ENCODE assay signal across 18 cellular contexts in genomic region chr3:49790626-49791411, GRCh38. TPM values are rescaled to one million over a fixed set of nuclear protein-coding genes. Genes with fewer than 3 reads are reported as not detected.
DNase-seq lines count a peak whose midpoint lies in the region; ATAC-seq and TF ChIP-seq lines count a peak whose summit lies in the region.
"Had no signal": no experiment of that assay in that cellular context is flagged by ENCODE, and none has a peak within 500 bp of the region (broad histone marks: within the 10 kb centered on the region; RNA-seq: fewer than 3 reads in every experiment).

No MANE protein-coding gene starts in this region.

- H3K4me3 ChIP-seq in mesodermal cell (ENCODE audit: extremely low read depth, insufficient read depth, low read length, poor library complexity, severe bottlenecking), result no peak overlapping the region
- H3K4me3 ChIP-seq in vagina, result no peak overlapping the region
- no peak overlapping the region for H3K4me3 ChIP-seq in gastrocnemius medialis
- H3K4me3 ChIP-seq: breast epithelium, GM23248 had no signal

- 40 to 62% methylated on average over 2 to 3 of the region's 9 CpGs for WGBS in mesodermal cell (ENCODE audit: insufficient coverage in 2 of 2), 2 experiments

- intact Hi-C loops in vagina (cut with DNase I), result no loop called here
- intact Hi-C loops in gastrocnemius medialis (cut with DNase I; ENCODE audit: low total_unique reads), result no loop called here
- intact Hi-C loops in Right ventricle myocardium inferior (cut with DNase I), result no loop called here

- TF ChIP-seq CTCF in vagina (IDR thresholded peaks at IDR 0.05) (no peak), gastrocnemius medialis (IDR thresholded peaks at IDR 0.05 in 4 of 5, conservative IDR thresholded peaks at IDR 0.05 in 1 of 5) (no peak)

- no peak for TF ChIP-seq POLR2A in vagina (IDR thresholded peaks at IDR 0.05)
- no peak for TF ChIP-seq POLR2A in gastrocnemius medialis (IDR thresholded peaks at IDR 0.05)

- H3K4me1 ChIP-seq in mesodermal cell (ENCODE audit: control insufficient read depth, insufficient read depth, low read length, poor library complexity, severe bottlenecking), result peaks cover 18% of the 10 kb centered on the region
- peaks cover 8% of the 10 kb centered on the region for H3K4me1 ChIP-seq in vagina
- peaks cover 0 to 7% of the 10 kb centered on the region in 2 donors for H3K4me1 ChIP-seq in gastrocnemius medialis
- H3K4me1 ChIP-seq: breast epithelium had no signal

- ATAC-seq in gastrocnemius medialis, result no peak
- ATAC-seq in Right ventricle myocardium inferior, result no peak

- H3K36me3 ChIP-seq in mesodermal cell (ENCODE audit: control insufficient read depth, insufficient read depth, low read length), result no peaks in the 10 kb centered on the region
- no peaks in the 10 kb centered on the region for H3K36me3 ChIP-seq in vagina
- H3K36me3 ChIP-seq in gastrocnemius medialis, result no peaks in the 10 kb centered on the region
- H3K36me3 ChIP-seq: breast epithelium, neutrophil had no signal

- no peaks in the 10 kb centered on the region for H3K27me3 ChIP-seq in vagina
- no peaks in the 10 kb centered on the region for H3K27me3 ChIP-seq in gastrocnemius medialis
- H3K27me3 ChIP-seq: breast epithelium had no signal

- H3K9me3 ChIP-seq in mesodermal cell (ENCODE audit: control insufficient read depth, low read length), result no peaks in the 10 kb centered on the region
- H3K9me3 ChIP-seq in vagina, result no peaks in the 10 kb centered on the region
- H3K9me3 ChIP-seq in gastrocnemius medialis, result no peaks in the 10 kb centered on the region
- H3K9me3 ChIP-seq: breast epithelium, neutrophil had no signal

- DNase-seq in 8988T (peak; percentile 19), ELF-1 (ENCODE audit: low read depth, low spot score) (peak; percentile 58), amniotic epithelial cell (ENCODE audit: low read depth) (peak; percentile 66), vagina (ENCODE audit: extremely low spot score in 2 of 2) (no peak), gastrocnemius medialis (no peak), Right ventricle myocardium inferior (ENCODE audit: missing footprints) (no peak)
- DNase-seq in activated CD4-positive, alpha-beta T cell treated with anti-CD3 and anti-CD28 coated beads, Interleukin-2, amount 50 U/mL, for 48 hours, result no peak
- DNase-seq: ACHN, activated T-cell treated with anti-CD3 and anti-CD28 coated beads for 4 hours, GM23248, IMR-90 had no signal

- in situ Hi-C loops in gastrocnemius medialis (cut with MboI; ENCODE audit: low sequenced_read_pairs in 4 of 4), result no loop called here

- H3K27ac ChIP-seq in mesodermal cell (ENCODE audit: low read depth, low read length, severe bottlenecking) (peak overlapping the region; percentile 30), vagina (no peak overlapping the region), gastrocnemius medialis (no peak overlapping the region)
- H3K27ac ChIP-seq: breast epithelium, GM23248, neutrophil had no signal

RNA-seq across cellular contexts. Expression of gene IP6K1, which starts 4.5 kb away (rescaled TPM):
- 34.9 TPM for polyA plus RNA-seq in mesodermal cell (2013, experiment 1 of 2)
- polyA plus RNA-seq in mesodermal cell (2013, experiment 2 of 2), result 30.8 TPM
- total RNA-seq in vagina (46.2 TPM), gastrocnemius medialis (10 to 100 TPM; 13.5 to 22.2 (median 19.5) TPM), Right ventricle myocardium inferior (19.0 TPM)

RNA-seq across cellular contexts. Expression of gene CDHR4, which starts 8.9 kb away (rescaled TPM):
- not detected for polyA plus RNA-seq in mesodermal cell (2013, experiment 1 of 2)
- polyA plus RNA-seq in mesodermal cell (2013, experiment 2 of 2), result not detected
- total RNA-seq in vagina (not detected), gastrocnemius medialis (not detected), Right ventricle myocardium inferior (not detected)
- total RNA-seq: breast epithelium, fibroblast of lung, G401, GM23248, IMR-90, kidney epithelial cell, urinary bladder had no signal
- polyA plus RNA-seq: fibroblast of lung, GM23248, IMR-90 had no signal

RNA-seq across cellular contexts. Expression of gene INKA1, which starts 12.2 kb away (rescaled TPM):
- 17.4 TPM for polyA plus RNA-seq in mesodermal cell (2013, experiment 1 of 2)
- 14.4 TPM for polyA plus RNA-seq in mesodermal cell (2013, experiment 2 of 2)
- total RNA-seq in vagina, result 12.5 TPM
- total RNA-seq in gastrocnemius medialis, result 10 to 100 TPM in 1 of 4 donors, 1 to 10 TPM in 2, not detected in 1; 1.1 to 10.9 (median 5.2) TPM
- total RNA-seq in Right ventricle myocardium inferior, result 3.1 TPM
- total RNA-seq: kidney epithelial cell had no signal

RNA-seq across cellular contexts. Expression of gene UBA7, which starts 22.9 kb away (rescaled TPM):
- 4.5 TPM for polyA plus RNA-seq in mesodermal cell (2013, experiment 1 of 2)
- polyA plus RNA-seq in mesodermal cell (2013, experiment 2 of 2), result 4.2 TPM
- total RNA-seq in vagina (68.3 TPM), gastrocnemius medialis (10 to 100 TPM in 1 of 4 donors, 1 to 10 TPM in 3; 3.5 to 16.1 (median 5.1) TPM), Right ventricle myocardium inferior (23.1 TPM)

Comparison
In these comparisons a context has a peak if more than half of its experiments do, and no peak if none do; other contexts are left out.
1. DNase-seq: peak in 8988T (single experiment), ELF-1 (single experiment) and amniotic epithelial cell (single experiment); none in activated CD4-positive, alpha-beta T cell treated with anti-CD3 and anti-CD28 coated beads, Interleukin-2, amount 50 U/mL, for 48 hours (0 of 2), vagina (0 of 2), gastrocnemius medialis (0 of 2) and Right ventricle myocardium inferior (single experiment).